Comparison of ENCODE assay signal across 20 cellular contexts in the genomic region with DNA sequence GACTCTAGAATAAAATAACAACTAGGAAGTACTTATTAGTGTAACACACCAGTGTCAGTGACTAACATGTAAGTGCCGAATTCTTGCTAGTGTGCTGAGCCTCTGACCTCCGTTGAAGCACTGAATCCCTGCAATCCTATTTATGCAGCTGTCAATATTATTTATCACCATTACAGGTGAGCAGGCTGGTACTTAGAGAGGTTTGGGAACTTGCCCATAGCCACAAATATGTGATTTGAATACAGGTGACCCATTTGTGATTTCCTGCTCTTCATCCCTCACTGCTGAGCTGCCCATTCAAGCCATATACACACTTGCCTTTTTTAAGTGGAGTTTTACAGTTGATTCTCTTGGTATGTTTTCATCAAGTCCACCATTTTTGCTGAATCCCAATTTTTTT. TPM values are rescaled to one million over a fixed set of nuclear protein-coding genes. Genes with fewer than 3 reads are reported as not detected.
A peak's percentile ranks its signal among the peaks of the same experiment; 100 is the strongest.
DNase-seq lines count a peak whose midpoint lies in the region; ATAC-seq and TF ChIP-seq lines count a peak whose summit lies in the region.
"Had no signal": no experiment of that assay in that cellular context is flagged by ENCODE, and none has a peak within 500 bp of the region (broad histone marks: within the 10 kb centered on the region; RNA-seq: fewer than 3 reads in every experiment).

No MANE protein-coding gene starts in this region.

- no peak overlapping the region for H3K27ac ChIP-seq in lower lobe of right lung
- H3K27ac ChIP-seq: BLaER1, body of pancreas, dorsolateral prefrontal cortex, esophagus squamous epithelium, PC-9 had no signal

- peaks cover 13% of the 10 kb centered on the region for H3K4me1 ChIP-seq in lower lobe of right lung
- H3K4me1 ChIP-seq: BLaER1 had no signal

- H3K27me3 ChIP-seq in lower lobe of right lung (ENCODE audit: low read depth), result no peaks in the 10 kb centered on the region
- H3K27me3 ChIP-seq: BLaER1, body of pancreas, dorsolateral prefrontal cortex, esophagus squamous epithelium had no signal

- H3K27ac Mint-ChIP-seq in activated naive CD4-positive, alpha-beta T cell treated with anti-CD3 and anti-CD28 coated beads, Interleukin-2, amount 50 U/mL, for 72 hours, result no peak overlapping the region

- peak; percentile 59 to 78 for ATAC-seq in lower lobe of right lung
- no peak for ATAC-seq in activated naive CD4-positive, alpha-beta T cell treated with anti-CD3 and anti-CD28 coated beads, Interleukin-2, amount 50 U/mL, for 72 hours
- ATAC-seq: body of pancreas, GM12878 had no signal

- H3K36me3 ChIP-seq in lower lobe of right lung, result peaks cover 4% of the 10 kb centered on the region
- H3K36me3 ChIP-seq: BLaER1 had no signal

- no peaks in the 10 kb centered on the region for H3K36me3 Mint-ChIP-seq in activated naive CD4-positive, alpha-beta T cell treated with anti-CD3 and anti-CD28 coated beads, Interleukin-2, amount 50 U/mL, for 72 hours

- no peaks in the 10 kb centered on the region for H3K9me3 ChIP-seq in lower lobe of right lung
- H3K9me3 ChIP-seq: BLaER1, body of pancreas, esophagus squamous epithelium had no signal

- DNase-seq in DMS79 (lab: John Stamatoyannopoulos, UW), result peak; percentile 66
- DNase-seq in NCI-H187 (lab: John Stamatoyannopoulos, UW), result peak; percentile 40 to 70
- peak; percentile 89 for DNase-seq in NCI-H748 treated with DMSO at 0.1 percent for 48 hours (lab: John Stamatoyannopoulos, UW)
- DNase-seq in lower lobe of right lung, result no peak
- no peak for DNase-seq in putamen (ENCODE audit: low spot score)
- no peak for DNase-seq in activated naive CD4-positive, alpha-beta T cell treated with anti-CD3 and anti-CD28 coated beads, Interleukin-2, amount 50 U/mL, for 72 hours (ENCODE audit: low spot score in 2 of 2)
- DNase-seq in NCI-H446 treated with DMSO at 0.1 percent for 48 hours (lab: John Stamatoyannopoulos, UW), result no peak
- no peak for DNase-seq in AML-193 (lab: John Stamatoyannopoulos, UW)
- DNase-seq: activated gamma-delta T cell treated with Interleukin-2 at 50 U/mL for 16 hours, body of pancreas, dorsolateral prefrontal cortex, esophagus squamous epithelium, hypothalamus, NCI-H1694, SW 1271 had no signal

- no peak for TF ChIP-seq CTCF in lower lobe of right lung (IDR thresholded peaks at IDR 0.05)

- no peaks in the 10 kb centered on the region for H3K9me3 Mint-ChIP-seq in activated naive CD4-positive, alpha-beta T cell treated with anti-CD3 and anti-CD28 coated beads, Interleukin-2, amount 50 U/mL, for 72 hours

- intact Hi-C loops in lower lobe of right lung (cut with DNase I), result no loop called here

- no peak overlapping the region for H3K4me3 ChIP-seq in lower lobe of right lung
- H3K4me3 ChIP-seq: BLaER1, body of pancreas, dorsolateral prefrontal cortex, esophagus squamous epithelium, GM12878, PC-9 had no signal

RNA-seq across cellular contexts. Expression of a gene that starts 12.2 kb away (rescaled TPM):
- total RNA-seq in lower lobe of right lung, result 29.0 TPM
- 10 to 100 TPM; 24.6 to 29.7 TPM for total RNA-seq in activated naive CD4-positive, alpha-beta T cell treated with anti-CD3 and anti-CD28 coated beads, Interleukin-2, amount 50 U/mL, for 72 hours
- total RNA-seq: PC-9 had no signal

RNA-seq across cellular contexts. Expression of a gene that starts 40.6 kb away (rescaled TPM):
- 2.6 TPM for total RNA-seq in lower lobe of right lung
- under 1 TPM in 1 of 2 donors, not detected in 1; 0.74 TPM for total RNA-seq in activated naive CD4-positive, alpha-beta T cell treated with anti-CD3 and anti-CD28 coated beads, Interleukin-2, amount 50 U/mL, for 72 hours
- total RNA-seq: GM12878, myocyte, PC-9, pulmonary artery endothelial cell had no signal

Comparison
In these comparisons a context has a peak if more than half of its experiments do, and no peak if none do; other contexts are left out.
1. DNase-seq: peak in DMS79 (single experiment), NCI-H187 (2 of 2) and NCI-H748 treated with DMSO at 0.1 percent for 48 hours (single experiment); none in lower lobe of right lung (single experiment), putamen (single experiment), activated naive CD4-positive, alpha-beta T cell treated with anti-CD3 and anti-CD28 coated beads, Interleukin-2, amount 50 U/mL, for 72 hours (0 of 2), NCI-H446 treated with DMSO at 0.1 percent for 48 hours (single experiment) and AML-193 (0 of 2).
2. ATAC-seq: peak in lower lobe of right lung (2 of 2); none in activated naive CD4-positive, alpha-beta T cell treated with anti-CD3 and anti-CD28 coated beads, Interleukin-2, amount 50 U/mL, for 72 hours (0 of 2).